ENCODE assay signal across 16 cellular contexts in genomic region chr2:85091838-85092237, GRCh38. TPM values are rescaled to one million over a fixed set of nuclear protein-coding genes. Genes with fewer than 3 reads are reported as not detected.
DNase-seq lines count a peak whose midpoint lies in the region; ATAC-seq and TF ChIP-seq lines count a peak whose summit lies in the region.
"Had no signal": no experiment of that assay in that cellular context is flagged by ENCODE, and none has a peak within 500 bp of the region (broad histone marks: within the 10 kb centered on the region; RNA-seq: fewer than 3 reads in every experiment).

No MANE protein-coding gene starts in this region.

- H3K36me3 ChIP-seq in WERI-Rb-1: no peaks in the 10 kb centered on the region

- H3K27me3 ChIP-seq in foreskin keratinocyte: peaks cover 12% of the 10 kb centered on the region
- no peaks in the 10 kb centered on the region for H3K27me3 ChIP-seq in WERI-Rb-1 (ENCODE audit: insufficient read depth, low read depth, severe bottlenecking)

- DNase-seq in NCI-H2171 treated with DMSO at 0.1 percent for 48 hours (lab: John Stamatoyannopoulos, UW) (peak; percentile 39), NCI-H2171 (lab: John Stamatoyannopoulos, UW) (no peak), LNCaP clone FGC (ENCODE audit: low read depth) (peak; percentile 59), epithelial cell of esophagus (ENCODE audit: low read depth) (peak; percentile 86), foreskin keratinocyte (peak in 1 of 2 donors; percentile 36), WERI-Rb-1 (no peak)
- DNase-seq: C1 segment of cervical spinal cord; Calu3; CD4-positive, alpha-beta T cell; DMS153; GOT3; H9; IMR-90 had no signal

- no peak overlapping the region for H3K4me3 ChIP-seq in LNCaP clone FGC (ENCODE audit: low read depth, low read length)
- H3K4me3 ChIP-seq in epithelial cell of esophagus (ENCODE audit: low read length): no peak overlapping the region
- H3K4me3 ChIP-seq in WERI-Rb-1 (ENCODE audit: low read depth, low read length): no peak overlapping the region
- H3K4me3 ChIP-seq: GM12878 had no signal

- ATAC-seq in foreskin keratinocyte (peak; percentile 36), HG03280 (IDR thresholded peaks at IDR 0.05; ENCODE audit: unreplicated experiment) (no peak)
- ATAC-seq: GM12878 had no signal

- TF ChIP-seq CTCF in LNCaP clone FGC (IDR thresholded peaks at IDR 0.05; ENCODE audit: control insufficient read depth, extremely low read depth, insufficient read depth): no peak
- TF ChIP-seq CTCF in epithelial cell of esophagus (IDR thresholded peaks at IDR 0.05; ENCODE audit: insufficient read depth, low read depth, low read length, missing control alignments): no peak
- no peak for TF ChIP-seq CTCF in foreskin keratinocyte (conservative IDR thresholded peaks at IDR 0.05)
- no peak for TF ChIP-seq CTCF in WERI-Rb-1 (IDR thresholded peaks at IDR 0.05; ENCODE audit: low read depth, low read length)

- no peaks in the 10 kb centered on the region for H3K4me1 ChIP-seq in foreskin keratinocyte

- no peaks in the 10 kb centered on the region for H3K9me3 ChIP-seq in WERI-Rb-1 (ENCODE audit: severe bottlenecking)

- no peak overlapping the region for H3K27ac ChIP-seq in foreskin keratinocyte
- no peak overlapping the region for H3K27ac ChIP-seq in WERI-Rb-1

RNA-seq across cellular contexts. Expression of gene TCF7L1, which starts 41.4 kb away (rescaled TPM):
- 7.1 and 8.5 TPM in 2 replicates for total RNA-seq in foreskin keratinocyte
- polyA plus RNA-seq in foreskin keratinocyte: 18.4 and 24.1 TPM in 2 replicates
- total RNA-seq: CD4-positive, alpha-beta T cell; HT-29 had no signal

Comparison
In these comparisons a context has a peak if more than half of its experiments do, and no peak if none do; other contexts are left out.
1. DNase-seq: peak in NCI-H2171 treated with DMSO at 0.1 percent for 48 hours (single experiment), LNCaP clone FGC (single experiment) and epithelial cell of esophagus (single experiment); none in NCI-H2171 (single experiment) and WERI-Rb-1 (single experiment).